Comparison of ENCODE assay signal across 14 cellular contexts in genomic region chr18:24346254-24346653, GRCh38.
"Had no signal": no experiment of that assay in that cellular context is flagged by ENCODE, and none has a peak within 500 bp of the region (broad histone marks: within the 10 kb centered on the region; RNA-seq: fewer than 3 reads in every experiment).

No MANE protein-coding gene starts in this region.

- DNase-seq: activated CD4-positive, alpha-beta memory T cell treated with anti-CD3 and anti-CD28 coated beads, Interleukin-2, amount 10 ng/mL, durations not matched to agents 7 days and 5 days; activated CD4-positive, alpha-beta T cell treated with anti-CD3 and anti-CD28 coated beads for 36 hours; activated naive CD4-positive, alpha-beta T cell; activated naive CD8-positive, alpha-beta T cell treated with anti-CD3 and anti-CD28 coated beads, Interleukin-2, amount 50 U/mL, for 24 hours; activated T-cell treated with anti-CD3 and anti-CD28 coated beads, Interleukin-2, amount 50 U/mL, for 72 hours; central memory CD4-positive, alpha-beta T cell; cortex of kidney; effector memory CD4-positive, alpha-beta T cell; glutamatergic neuron; stimulated activated CD4-positive, alpha-beta T cell treated with anti-CD3 and anti-CD28 coated beads, Interleukin-4, amount 100 ng/mL, for 1 hour; T-helper 9 cell had no signal

- H3K27me3 ChIP-seq: tibial nerve had no signal

- ATAC-seq: activated CD4-positive, alpha-beta T cell treated with anti-CD3 and anti-CD28 coated beads for 36 hours; activated naive CD8-positive, alpha-beta T cell treated with anti-CD3 and anti-CD28 coated beads, Interleukin-2, amount 50 U/mL, for 24 hours; activated T-cell treated with anti-CD3 and anti-CD28 coated beads, Interleukin-2, amount 50 U/mL, for 72 hours; sciatic nerve had no signal

- H3K9me3 ChIP-seq: prostate gland, tibial nerve had no signal

- H3K36me3 ChIP-seq: prostate gland had no signal

- H3K4me1 ChIP-seq: prostate gland, tibial nerve had no signal

- H3K4me3 ChIP-seq: prostate gland, tibial nerve had no signal

- H3K27ac ChIP-seq: prostate gland, tibial nerve had no signal
